ENCODE assay signal across 28 cellular contexts in genomic region chr17:32241521-32242094, GRCh38. TPM values are rescaled to one million over a fixed set of nuclear protein-coding genes. Genes with fewer than 3 reads are reported as not detected.
"Had no signal": no experiment of that assay in that cellular context is flagged by ENCODE, and none has a peak within 500 bp of the region (broad histone marks: within the 10 kb centered on the region; RNA-seq: fewer than 3 reads in every experiment).

No MANE protein-coding gene starts in this region.

- H2AFZ ChIP-seq: hepatocyte had no signal

- H3K27me3 Mint-ChIP-seq: activated CD8-positive, alpha-beta T cell treated with anti-CD3 and anti-CD28 coated beads for 36 hours; activated T-helper 17 cell treated with anti-CD3 and anti-CD28 coated beads, Interleukin-2, amount 50 U/mL, for 72 hours; natural killer cell treated with Interleukin-12 subunit alpha and Interleukin-12 subunit beta and Interleukin-15 and Interleukin-18, amount 100 ng/mL, for 72 hours; progenitor cell of endocrine pancreas had no signal

- H3K79me2 ChIP-seq: hepatocyte had no signal

- H3K36me3 ChIP-seq: brain microvascular endothelial cell, gastroesophageal sphincter, ovary had no signal

- H3K36me3 Mint-ChIP-seq: natural killer cell treated with Interleukin-12 subunit alpha and Interleukin-12 subunit beta and Interleukin-15 and Interleukin-18, amount 100 ng/mL, for 72 hours; WTC11 had no signal

- H3K9me3 ChIP-seq: gastroesophageal sphincter, mucosa of descending colon, ovary, tibial nerve had no signal

- H3K9me3 Mint-ChIP-seq: activated CD8-positive, alpha-beta T cell treated with anti-CD3 and anti-CD28 coated beads for 36 hours; activated T-cell treated with anti-CD3 and anti-CD28 coated beads, Interleukin-2, amount 50 U/mL, for 4 hours; activated T-helper 17 cell treated with anti-CD3 and anti-CD28 coated beads, Interleukin-2, amount 50 U/mL, for 72 hours; natural killer cell treated with Interleukin-12 subunit alpha and Interleukin-12 subunit beta and Interleukin-15 and Interleukin-18, amount 100 ng/mL, for 72 hours had no signal

- H3K27ac Mint-ChIP-seq: activated CD8-positive, alpha-beta T cell treated with anti-CD3 and anti-CD28 coated beads for 36 hours; activated T-helper 17 cell treated with anti-CD3 and anti-CD28 coated beads, Interleukin-2, amount 50 U/mL, for 72 hours; natural killer cell treated with Interleukin-12 subunit alpha and Interleukin-12 subunit beta and Interleukin-15 and Interleukin-18, amount 100 ng/mL, for 72 hours; progenitor cell of endocrine pancreas; WTC11 had no signal

- ATAC-seq: activated CD8-positive, alpha-beta T cell treated with anti-CD3 and anti-CD28 coated beads for 36 hours; activated T-cell treated with anti-CD3 and anti-CD28 coated beads, Interleukin-2, amount 50 U/mL, for 4 hours; activated T-helper 17 cell treated with anti-CD3 and anti-CD28 coated beads, Interleukin-2, amount 50 U/mL, for 72 hours; gastroesophageal sphincter; mucosa of descending colon; natural killer cell treated with Interleukin-12 subunit alpha and Interleukin-12 subunit beta and Interleukin-15 and Interleukin-18, amount 100 ng/mL, for 72 hours had no signal

- H3K4me1 Mint-ChIP-seq: activated T-helper 17 cell treated with anti-CD3 and anti-CD28 coated beads, Interleukin-2, amount 50 U/mL, for 72 hours had no signal

- H3K27me3 ChIP-seq: brain microvascular endothelial cell, dorsolateral prefrontal cortex, gastroesophageal sphincter, hepatocyte, ovary, tibial nerve had no signal

- H3K4me3 Mint-ChIP-seq: activated CD8-positive, alpha-beta T cell treated with anti-CD3 and anti-CD28 coated beads for 36 hours; activated T-cell treated with anti-CD3 and anti-CD28 coated beads, Interleukin-2, amount 50 U/mL, for 4 hours; activated T-helper 17 cell treated with anti-CD3 and anti-CD28 coated beads, Interleukin-2, amount 50 U/mL, for 72 hours; natural killer cell treated with Interleukin-12 subunit alpha and Interleukin-12 subunit beta and Interleukin-15 and Interleukin-18, amount 100 ng/mL, for 72 hours; WTC11 had no signal

- H3K4me1 ChIP-seq: tibial nerve had no signal

- H3K4me3 ChIP-seq: coronary artery, dorsolateral prefrontal cortex, gastroesophageal sphincter, hepatocyte, lung, mucosa of descending colon, ovary, smooth muscle cell, tibial nerve had no signal

- H3K27ac ChIP-seq: brain microvascular endothelial cell, coronary artery, dorsolateral prefrontal cortex, gastroesophageal sphincter, hepatocyte, ovary, tibial nerve had no signal

- H3K4me2 ChIP-seq: hepatocyte, smooth muscle cell had no signal

- DNase-seq: activated CD4-positive, alpha-beta T cell treated with anti-CD3 and anti-CD28 coated beads for 1 hour; activated CD4-positive, alpha-beta T cell treated with anti-CD3 and anti-CD28 coated beads, Interleukin-2, amount 50 U/mL, for 1 hour; activated CD8-positive, alpha-beta T cell treated with anti-CD3 and anti-CD28 coated beads for 36 hours; activated gamma-delta T cell treated with Interleukin-2 at 50 U/mL for 16 hours; activated naive CD4-positive, alpha-beta T cell treated with anti-CD3 and anti-CD28 coated beads, Interleukin-2, amount 50 U/mL, for 16 hours; activated T-cell treated with anti-CD3 and anti-CD28 coated beads, Interleukin-2, amount 50 U/mL, for 4 hours; amniotic stem cell; effector memory CD4-positive, alpha-beta T cell; islet precursor cell; mucosa of descending colon; ovary; stimulated activated CD4-positive, alpha-beta T cell treated with anti-CD3 and anti-CD28 coated beads, Interleukin-2, amount 100 ng/mL, for 24 hours; stimulated activated naive CD4-positive, alpha-beta T cell; T-helper 2 cell had no signal

RNA-seq across cellular contexts. Expression of gene RHBDL3, which starts 24.0 kb away (rescaled TPM):
- total RNA-seq: fibroblast of villous mesenchyme, renal cortical epithelial cell, smooth muscle cell had no signal
- polyA plus RNA-seq: smooth muscle cell had no signal
